ENCODE assay signal across 21 cellular contexts in genomic region chr12:57467915-57468314, GRCh38. TPM values are rescaled to one million over a fixed set of nuclear protein-coding genes. Genes with fewer than 3 reads are reported as not detected.
"Had no signal": no experiment of that assay in that cellular context is flagged by ENCODE, and none has a peak within 500 bp of the region (broad histone marks: within the 10 kb centered on the region; RNA-seq: fewer than 3 reads in every experiment).

No MANE protein-coding gene starts in this region.

- H3K9me3 ChIP-seq: gastroesophageal sphincter, heart right ventricle, left ventricle myocardium inferior, pancreas had no signal

- H3K36me3 ChIP-seq: brain microvascular endothelial cell, gastroesophageal sphincter, left ventricle myocardium inferior, pancreas had no signal

- H3K27ac ChIP-seq: brain microvascular endothelial cell, coronary artery, gastroesophageal sphincter, heart right ventricle, left ventricle myocardium inferior, pancreas, VCaP had no signal

- DNase-seq: activated CD4-positive, alpha-beta T cell treated with anti-CD3 and anti-CD28 coated beads, Interleukin-2, amount 50 U/mL, for 4 hours; aorta; brain microvascular endothelial cell; central memory CD4-positive, alpha-beta T cell; heart right ventricle; kidney glomerular epithelial cell; left ventricle myocardium inferior; mammary epithelial cell; pancreas; stimulated activated CD4-positive, alpha-beta T cell treated with anti-CD3 and anti-CD28 coated beads, Interleukin-4, amount 100 ng/mL, for 4 hours; stimulated activated naive CD4-positive, alpha-beta T cell; T-helper 2 cell had no signal

- ATAC-seq: esophagus mucosa, gastroesophageal sphincter, heart right ventricle, pancreas, sciatic nerve had no signal

- H3K4me1 ChIP-seq: left ventricle myocardium inferior, pancreas had no signal

- H3K27me3 ChIP-seq: pancreas had no signal

- H3K4me3 ChIP-seq: coronary artery, gastroesophageal sphincter, heart right ventricle, left ventricle myocardium inferior, pancreas, smooth muscle cell had no signal

RNA-seq across cellular contexts. Expression of gene ARHGAP9, which starts 11.8 kb away (rescaled TPM):
- polyA plus RNA-seq: mammary epithelial cell, smooth muscle cell had no signal

RNA-seq across cellular contexts. Expression of gene INHBE, which starts 12.8 kb away (rescaled TPM):
- total RNA-seq: aorta, esophagus mucosa, gastroesophageal sphincter, left ventricle myocardium inferior, sciatic nerve, urinary bladder had no signal
- polyA plus RNA-seq: aorta had no signal

RNA-seq across cellular contexts. Expression of gene INHBC, which starts 33.3 kb away (rescaled TPM):
- total RNA-seq: activated CD8-positive, alpha-beta memory T cell treated with anti-CD3 and anti-CD28 coated beads for 36 hours; aorta; esophagus mucosa; gastroesophageal sphincter; left ventricle myocardium inferior; myocyte; sciatic nerve; smooth muscle cell; urinary bladder had no signal
- polyA plus RNA-seq: aorta, pancreas had no signal
